10 cellular contexts compared by ENCODE assay signal in the genomic region with DNA sequence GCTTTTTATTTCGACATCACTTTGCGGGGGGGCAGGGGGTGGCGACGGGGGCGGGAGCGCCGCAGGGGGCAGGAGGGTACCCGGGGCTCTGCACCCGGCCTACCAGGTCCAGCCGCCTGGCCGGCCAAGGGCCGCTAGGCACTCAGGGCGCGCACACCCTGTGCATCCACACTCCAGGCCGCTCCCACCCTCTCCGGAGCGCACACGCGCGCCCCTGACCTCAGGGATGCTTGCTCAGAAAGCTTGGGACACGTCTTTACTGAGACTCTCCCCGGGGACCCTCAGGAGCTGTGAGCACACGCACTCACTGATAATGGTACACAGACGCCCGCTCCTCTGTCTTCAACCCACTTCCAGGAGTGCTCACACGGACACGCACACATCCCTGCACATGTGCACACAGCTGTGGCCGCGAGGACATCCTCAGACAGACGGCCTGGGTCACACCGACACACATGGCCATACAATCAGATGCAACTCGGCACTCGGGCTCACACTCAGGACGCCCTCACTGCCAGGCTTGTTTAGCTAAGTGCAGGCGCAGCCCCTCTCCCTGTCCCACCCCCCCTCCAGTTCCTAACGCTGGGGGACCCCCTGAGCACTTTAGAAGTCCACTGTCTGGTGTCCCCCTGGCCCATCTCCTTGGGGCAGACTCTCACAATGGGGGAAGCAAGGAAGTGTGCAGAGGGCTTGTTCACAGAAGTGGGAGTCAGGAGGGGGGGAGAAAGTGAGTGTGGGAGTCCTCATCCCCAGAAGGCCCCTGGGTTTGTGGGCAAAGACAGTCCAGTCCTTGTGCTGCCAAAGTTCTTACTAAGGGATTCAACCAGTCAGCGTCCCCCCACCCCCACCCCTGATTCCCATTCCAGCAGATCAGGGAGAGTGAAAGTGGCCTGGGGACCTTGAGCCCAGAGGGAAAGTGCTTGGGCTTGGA. TPM values are rescaled to one million over a fixed set of nuclear protein-coding genes. Genes with fewer than 3 reads are reported as not detected.
DNase-seq lines count a peak whose midpoint lies in the region; ATAC-seq and TF ChIP-seq lines count a peak whose summit lies in the region.
"Had no signal": no experiment of that assay in that cellular context is flagged by ENCODE, and none has a peak within 500 bp of the region (broad histone marks: within the 10 kb centered on the region; RNA-seq: fewer than 3 reads in every experiment).

No MANE protein-coding gene starts in this region.

- H3K36me3 ChIP-seq in CD8-positive, alpha-beta T cell (ENCODE audit: insufficient read depth, low read length) = no peaks in the 10 kb centered on the region
- H3K36me3 ChIP-seq in hepatocyte (replicated peaks; ENCODE audit: insufficient read depth, low read depth) (no peaks in the 10 kb centered on the region), psoas muscle (ENCODE audit: insufficient read depth in 1 of 2, low read depth in 1 of 2) (no peaks in the 10 kb centered on the region)

- peak overlapping the region; percentile 72 for H3K4me2 ChIP-seq in hepatocyte

- H3K27ac ChIP-seq in CD8-positive, alpha-beta T cell (ENCODE audit: low read depth, low read length) = no peak overlapping the region
- H3K27ac ChIP-seq in hepatocyte = no peak overlapping the region
- H3K27ac ChIP-seq in psoas muscle = no peak overlapping the region

- no peaks in the 10 kb centered on the region for H3K79me2 ChIP-seq in hepatocyte

- H2AFZ ChIP-seq in hepatocyte = no peak overlapping the region

- peak overlapping the region; percentile 57 for H3K4me3 Mint-ChIP-seq in CD8-positive, alpha-beta T cell
- peak overlapping the region in 3 of 4 donors; percentile 1 to 84 (median 60) for H3K4me3 Mint-ChIP-seq in IgD-negative memory B cell

- no peaks in the 10 kb centered on the region for H4K20me1 ChIP-seq in hepatocyte (ENCODE audit: insufficient read depth, poor library complexity, severe bottlenecking)

- no peaks in the 10 kb centered on the region for H3K36me3 Mint-ChIP-seq in CD8-positive, alpha-beta T cell
- H3K36me3 Mint-ChIP-seq in IgD-negative memory B cell = peaks cover 3% of the 10 kb centered on the region

- DNase-seq in CD8-positive, alpha-beta T cell = no peak
- DNase-seq in hepatocyte (ENCODE audit: low spot score) (no peak), psoas muscle (no peak), NCI-H1436 treated with DMSO at 0.1 percent for 48 hours (lab: John Stamatoyannopoulos, UW) (no peak), medulla oblongata (ENCODE audit: extremely low spot score) (no peak)
- DNase-seq: NCI-H2171, nucleus accumbens had no signal

- no peak overlapping the region for H3K4me3 ChIP-seq in CD8-positive, alpha-beta T cell (ENCODE audit: low read depth, low read length)
- no peak overlapping the region for H3K4me3 ChIP-seq in hepatocyte
- H3K4me3 ChIP-seq in psoas muscle = peak overlapping the region; percentile 55

- no peak for ATAC-seq in CD8-positive, alpha-beta T cell
- no peak for ATAC-seq in psoas muscle
- ATAC-seq in HG02885 (IDR thresholded peaks at IDR 0.05; ENCODE audit: poor library complexity, unreplicated experiment) = no peak
- ATAC-seq in GM21619 (IDR thresholded peaks at IDR 0.05; ENCODE audit: unreplicated experiment) = no peak

- no peaks in the 10 kb centered on the region for H3K9me3 ChIP-seq in CD8-positive, alpha-beta T cell (ENCODE audit: low read length)
- H3K9me3 ChIP-seq in hepatocyte (ENCODE audit: low read depth) (no peaks in the 10 kb centered on the region), psoas muscle (no peaks in the 10 kb centered on the region)

- no peaks in the 10 kb centered on the region for H3K9me3 Mint-ChIP-seq in CD8-positive, alpha-beta T cell
- H3K9me3 Mint-ChIP-seq in IgD-negative memory B cell = peaks cover 0 to 3% (median 0%) of the 10 kb centered on the region in 3 donors

- H3K9me2 ChIP-seq in hepatocyte (replicated peaks; ENCODE audit: insufficient read depth) = no peaks in the 10 kb centered on the region

- no peak overlapping the region for H3K27ac Mint-ChIP-seq in CD8-positive, alpha-beta T cell
- no peak overlapping the region for H3K27ac Mint-ChIP-seq in IgD-negative memory B cell

- H3K4me1 ChIP-seq in CD8-positive, alpha-beta T cell (ENCODE audit: insufficient read depth, low read length) = peaks cover 50% of the 10 kb centered on the region
- H3K4me1 ChIP-seq in hepatocyte (ENCODE audit: insufficient read depth) (peaks cover 26% of the 10 kb centered on the region), psoas muscle (peaks cover 52% of the 10 kb centered on the region)

- H3K27me3 Mint-ChIP-seq in CD8-positive, alpha-beta T cell (ENCODE audit: low read depth) = peaks cover 58% of the 10 kb centered on the region
- H3K27me3 Mint-ChIP-seq in IgD-negative memory B cell = peaks cover 60% of the 10 kb centered on the region

- H3K27me3 ChIP-seq in CD8-positive, alpha-beta T cell (ENCODE audit: insufficient read depth, low read length) = peaks cover 57% of the 10 kb centered on the region
- peaks cover 91% of the 10 kb centered on the region for H3K27me3 ChIP-seq in hepatocyte
- H3K27me3 ChIP-seq in psoas muscle (ENCODE audit: insufficient read depth in 3 of 3, low read length in 2 of 3) = peaks cover 0 to 97% (median 46%) of the 10 kb centered on the region in 3 donors

- POLR2A ChIA-PET in CD8-positive, alpha-beta T cell (lab: Charles Lee) = no interaction called here

- intact Hi-C loops in CD8-positive, alpha-beta T cell (cut with DNase I, micrococcal nuclease) = loop anchor here in 1 of 2 experiments (5.0 kb wide), 1 partner anchor 114 kb away; no protein-coding TSS in a partner anchor
- intact Hi-C loops in psoas muscle (cut with DNase I) = no loop called here

- TF ChIP-seq CTCF in CD8-positive, alpha-beta T cell (IDR thresholded peaks at IDR 0.05) = no peak
- TF ChIP-seq CTCF in hepatocyte (IDR thresholded peaks at IDR 0.05; ENCODE audit: poor library complexity) = no peak
- TF ChIP-seq CTCF in psoas muscle (IDR thresholded peaks at IDR 0.05) = no peak

- peaks cover 32% of the 10 kb centered on the region for H3K4me1 Mint-ChIP-seq in CD8-positive, alpha-beta T cell (ENCODE audit: low read depth)
- peaks cover 4 to 21% (median 11%) of the 10 kb centered on the region in 3 donors for H3K4me1 Mint-ChIP-seq in IgD-negative memory B cell

- CTCF ChIA-PET in CD8-positive, alpha-beta T cell (lab: Charles Lee) = interaction anchor here (0.8 to 1.3 kb wide), 2 partner anchors 10 to 399 kb away, joined by 3 read pairs; no protein-coding TSS in a partner anchor

- WGBS in hepatocyte (ENCODE audit: low lambda C conversion rate, missing lambda C conversion rate) = 30% methylated on average over 22 of the region's 37 CpGs
- WGBS in psoas muscle, 3 donors = 22 to 23% (median 22%) methylated on average over 35 to 37 of the region's 37 CpGs

RNA-seq across cellular contexts. Expression of gene GATA2, which starts 0.5 kb away (rescaled TPM):
- under 1 TPM; 0.27 to 0.39 TPM for total RNA-seq in CD8-positive, alpha-beta T cell
- polyA plus RNA-seq in IgD-negative memory B cell (0.11 TPM), hepatocyte (2.4 and 3.5 TPM in 2 replicates), psoas muscle (1 to 10 TPM; 4.2 to 7.4 (median 6.5) TPM)
- total RNA-seq in hepatocyte (0.88 and 2.6 TPM in 2 replicates), psoas muscle (1 to 10 TPM; 5.4 to 8.8 (median 7.1) TPM)

RNA-seq across cellular contexts. Expression of gene DNAJB8, which starts 26.8 kb away (rescaled TPM):
- not detected for total RNA-seq in CD8-positive, alpha-beta T cell
- polyA plus RNA-seq in IgD-negative memory B cell (not detected), hepatocyte (not detected in 2 replicates), psoas muscle (not detected)
- total RNA-seq in hepatocyte (not detected in 2 replicates), psoas muscle (not detected)
